28 cellular contexts compared by ENCODE assay signal in the genomic region with DNA sequence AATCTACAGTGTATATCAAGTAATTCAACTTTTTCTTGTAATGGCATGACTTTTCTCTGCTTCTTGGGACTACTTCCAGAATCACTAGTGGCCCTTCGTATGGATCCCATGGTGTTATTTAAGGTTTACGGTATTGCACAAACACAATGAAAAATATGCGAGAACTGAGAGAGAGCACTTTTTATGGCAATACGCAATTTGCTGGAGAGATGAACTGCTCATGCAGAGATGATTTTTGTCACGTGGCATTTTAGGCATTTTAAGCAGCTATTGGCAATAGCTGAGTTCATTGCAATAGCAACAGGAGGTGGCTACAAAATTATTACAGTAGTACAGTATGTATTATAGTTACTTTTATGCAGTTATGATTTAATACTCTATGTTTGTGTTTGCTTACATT.
"Had no signal": no experiment of that assay in that cellular context is flagged by ENCODE, and none has a peak within 500 bp of the region (broad histone marks: within the 10 kb centered on the region; RNA-seq: fewer than 3 reads in every experiment).

No MANE protein-coding gene starts in this region.

- DNase-seq: activated CD4-positive, alpha-beta memory T cell treated with anti-CD3 and anti-CD28 coated beads for 36 hours; activated CD4-positive, alpha-beta T cell treated with anti-CD3 and anti-CD28 coated beads for 36 hours; activated CD4-positive, alpha-beta T cell treated with anti-CD3 and anti-CD28 coated beads, Interleukin-2, amount 10 ng/mL, durations not matched to agents 24 days and 14 days; activated CD4-positive, CD25-positive, alpha-beta regulatory T cell; activated CD4-positive, CD25-positive, alpha-beta regulatory T cell treated with anti-CD3 and anti-CD28 coated beads, Interleukin-2, amount 50 U/mL, for 72 hours; activated CD8-positive, alpha-beta memory T cell treated with anti-CD3 and anti-CD28 coated beads, Interleukin-2, amount 10 ng/mL, durations not matched to agents 7 days and 5 days; activated CD8-positive, alpha-beta memory T cell treated with anti-CD3 and anti-CD28 coated beads, Interleukin-2, amount 50 U/mL, for 4 hours; activated CD8-positive, alpha-beta T cell treated with anti-CD3 and anti-CD28 coated beads, Interleukin-2, amount 10 ng/mL, durations not matched to agents 7 days and 5 days; activated effector memory CD4-positive, alpha-beta T cell treated with anti-CD3 and anti-CD28 coated beads, Interleukin-2, amount 50 U/mL, for 16 hours; activated naive CD4-positive, alpha-beta T cell treated with anti-CD3 and anti-CD28 coated beads for 36 hours; activated naive CD8-positive, alpha-beta T cell treated with anti-CD3 and anti-CD28 coated beads for 36 hours; activated naive CD8-positive, alpha-beta T cell treated with anti-CD3 and anti-CD28 coated beads, Interleukin-2, amount 50 U/mL, for 24 hours; activated T-cell treated with anti-CD3 and anti-CD28 coated beads, Interleukin-2, amount 50 U/mL, for 1 hour; activated T-cell treated with anti-CD3 and anti-CD28 coated beads, Interleukin-2, amount 50 U/mL, for 48 hours; adrenal gland; amygdala; aorta; body of pancreas; caudate nucleus; colonic mucosa; effector CD8-positive, alpha-beta T cell; foreskin fibroblast; head of caudate nucleus; T-helper 2 cell had no signal

- H3K27me3 Mint-ChIP-seq: activated CD4-positive, alpha-beta memory T cell treated with anti-CD3 and anti-CD28 coated beads for 36 hours; activated CD4-positive, alpha-beta T cell treated with anti-CD3 and anti-CD28 coated beads for 36 hours; activated CD4-positive, alpha-beta T cell treated with anti-CD3 and anti-CD28 coated beads, Interleukin-2, amount 10 ng/mL, durations not matched to agents 24 days and 14 days; activated CD8-positive, alpha-beta memory T cell treated with anti-CD3 and anti-CD28 coated beads, Interleukin-2, amount 10 ng/mL, durations not matched to agents 7 days and 5 days; activated naive CD4-positive, alpha-beta T cell treated with anti-CD3 and anti-CD28 coated beads, Interleukin-2, amount 50 U/mL, for 24 hours; activated naive CD8-positive, alpha-beta T cell treated with anti-CD3 and anti-CD28 coated beads for 36 hours; activated naive CD8-positive, alpha-beta T cell treated with anti-CD3 and anti-CD28 coated beads, Interleukin-2, amount 50 U/mL, for 24 hours had no signal

- H3K27ac ChIP-seq: adrenal gland, body of pancreas, colonic mucosa had no signal

- H3K27me3 ChIP-seq: adrenal gland, body of pancreas, colonic mucosa had no signal

- H3K4me3 ChIP-seq: adrenal gland, body of pancreas, colonic mucosa had no signal

- H3K4me3 Mint-ChIP-seq: activated CD4-positive, alpha-beta memory T cell treated with anti-CD3 and anti-CD28 coated beads for 36 hours; activated CD4-positive, alpha-beta T cell treated with anti-CD3 and anti-CD28 coated beads for 36 hours; activated CD4-positive, alpha-beta T cell treated with anti-CD3 and anti-CD28 coated beads, Interleukin-2, amount 10 ng/mL, durations not matched to agents 24 days and 14 days; activated CD8-positive, alpha-beta memory T cell treated with anti-CD3 and anti-CD28 coated beads, Interleukin-2, amount 10 ng/mL, durations not matched to agents 7 days and 5 days; activated CD8-positive, alpha-beta T cell treated with anti-CD3 and anti-CD28 coated beads, Interleukin-2, amount 10 ng/mL, durations not matched to agents 7 days and 5 days; activated naive CD4-positive, alpha-beta T cell treated with anti-CD3 and anti-CD28 coated beads for 36 hours; activated naive CD4-positive, alpha-beta T cell treated with anti-CD3 and anti-CD28 coated beads, Interleukin-2, amount 50 U/mL, for 24 hours; activated naive CD8-positive, alpha-beta T cell treated with anti-CD3 and anti-CD28 coated beads for 36 hours; activated naive CD8-positive, alpha-beta T cell treated with anti-CD3 and anti-CD28 coated beads, Interleukin-2, amount 50 U/mL, for 24 hours; activated T-helper 1 cell treated with anti-CD3 and anti-CD28 coated beads, Interleukin-12 subunit alpha, Interleukin-12 subunit beta, Interleukin-2, Interleukin-4 antibody, amounts not matched to agents 30 ng/mL and 10 ng/mL and 1 ng/mL, durations not matched to agents 14 hours and 24 hours and 36 hours had no signal

- H3K9me3 ChIP-seq: adrenal gland, body of pancreas, colonic mucosa had no signal

- H3K36me3 Mint-ChIP-seq: activated CD4-positive, alpha-beta memory T cell treated with anti-CD3 and anti-CD28 coated beads for 36 hours; activated CD8-positive, alpha-beta memory T cell treated with anti-CD3 and anti-CD28 coated beads, Interleukin-2, amount 10 ng/mL, durations not matched to agents 7 days and 5 days had no signal

- H3K36me3 ChIP-seq: adrenal gland, colonic mucosa had no signal

- H3K4me1 Mint-ChIP-seq: activated CD4-positive, alpha-beta T cell treated with anti-CD3 and anti-CD28 coated beads for 36 hours; activated CD4-positive, alpha-beta T cell treated with anti-CD3 and anti-CD28 coated beads, Interleukin-2, amount 10 ng/mL, durations not matched to agents 24 days and 14 days; activated CD8-positive, alpha-beta memory T cell treated with anti-CD3 and anti-CD28 coated beads, Interleukin-2, amount 10 ng/mL, durations not matched to agents 7 days and 5 days had no signal

- ATAC-seq: activated CD4-positive, alpha-beta T cell treated with anti-CD3 and anti-CD28 coated beads for 36 hours; activated CD8-positive, alpha-beta memory T cell treated with anti-CD3 and anti-CD28 coated beads, Interleukin-2, amount 10 ng/mL, durations not matched to agents 7 days and 5 days; activated CD8-positive, alpha-beta T cell treated with anti-CD3 and anti-CD28 coated beads, Interleukin-2, amount 10 ng/mL, durations not matched to agents 7 days and 5 days; activated naive CD8-positive, alpha-beta T cell treated with anti-CD3 and anti-CD28 coated beads, Interleukin-2, amount 50 U/mL, for 24 hours; body of pancreas; esophagus mucosa had no signal

- H3K9me3 Mint-ChIP-seq: activated CD4-positive, alpha-beta memory T cell treated with anti-CD3 and anti-CD28 coated beads for 36 hours; activated CD4-positive, alpha-beta T cell treated with anti-CD3 and anti-CD28 coated beads, Interleukin-2, amount 10 ng/mL, durations not matched to agents 24 days and 14 days; activated naive CD4-positive, alpha-beta T cell treated with anti-CD3 and anti-CD28 coated beads for 36 hours; activated naive CD4-positive, alpha-beta T cell treated with anti-CD3 and anti-CD28 coated beads, Interleukin-2, amount 50 U/mL, for 24 hours; activated naive CD8-positive, alpha-beta T cell treated with anti-CD3 and anti-CD28 coated beads for 36 hours; activated naive CD8-positive, alpha-beta T cell treated with anti-CD3 and anti-CD28 coated beads, Interleukin-2, amount 50 U/mL, for 24 hours; activated T-helper 2 cell treated with anti-CD3 and anti-CD28 coated beads, Interferon-gamma antibody, Interleukin-2, Interleukin-4, amounts not matched to agents 10 μg/mL and 5 μg/mL and 100 μg/mL, durations not matched to agents 14 hours and 24 hours and 36 hours had no signal

- H3K4me1 ChIP-seq: colonic mucosa had no signal

- H3K27ac Mint-ChIP-seq: activated CD4-positive, alpha-beta memory T cell treated with anti-CD3 and anti-CD28 coated beads for 36 hours; activated CD4-positive, alpha-beta T cell treated with anti-CD3 and anti-CD28 coated beads for 36 hours; activated CD4-positive, alpha-beta T cell treated with anti-CD3 and anti-CD28 coated beads, Interleukin-2, amount 10 ng/mL, durations not matched to agents 24 days and 14 days; activated CD8-positive, alpha-beta memory T cell treated with anti-CD3 and anti-CD28 coated beads, Interleukin-2, amount 10 ng/mL, durations not matched to agents 7 days and 5 days; activated CD8-positive, alpha-beta T cell treated with anti-CD3 and anti-CD28 coated beads, Interleukin-2, amount 10 ng/mL, durations not matched to agents 7 days and 5 days; activated naive CD4-positive, alpha-beta T cell treated with anti-CD3 and anti-CD28 coated beads for 36 hours; activated naive CD4-positive, alpha-beta T cell treated with anti-CD3 and anti-CD28 coated beads, Interleukin-2, amount 50 U/mL, for 24 hours; activated naive CD8-positive, alpha-beta T cell treated with anti-CD3 and anti-CD28 coated beads for 36 hours; activated naive CD8-positive, alpha-beta T cell treated with anti-CD3 and anti-CD28 coated beads, Interleukin-2, amount 50 U/mL, for 24 hours; activated T-helper 1 cell treated with anti-CD3 and anti-CD28 coated beads, Interleukin-12 subunit alpha, Interleukin-12 subunit beta, Interleukin-2, Interleukin-4 antibody, amounts not matched to agents 30 ng/mL and 10 ng/mL and 1 ng/mL, durations not matched to agents 14 hours and 24 hours and 36 hours; activated T-helper 2 cell treated with anti-CD3 and anti-CD28 coated beads, Interferon-gamma antibody, Interleukin-2, Interleukin-4, amounts not matched to agents 10 μg/mL and 5 μg/mL and 100 μg/mL, durations not matched to agents 14 hours and 24 hours and 36 hours had no signal
